19 cellular contexts compared by ENCODE assay signal in genomic region chr15:53588773-53589172, GRCh38.
DNase-seq lines count a peak whose midpoint lies in the region; TF ChIP-seq lines count a peak whose summit lies in the region.
"Had no signal": no experiment of that assay in that cellular context is flagged by ENCODE, and none has a peak within 500 bp of the region (broad histone marks: within the 10 kb centered on the region; RNA-seq: fewer than 3 reads in every experiment).

No MANE protein-coding gene starts in this region.

- H3K4me3 ChIP-seq in astrocyte of the spinal cord (ENCODE audit: low read depth, low read length), result no peak overlapping the region
- H3K4me3 ChIP-seq: BLaER1 treated with 17β-estradiol and CSF1 and Interleukin-3, amounts not matched to agents 10 nM and 100 nM; cardiac muscle cell had no signal

- DNase-seq in HT1080 (ENCODE audit: low read depth), result peak; percentile 90
- peak; percentile 96 for DNase-seq in astrocyte of the spinal cord (ENCODE audit: low read depth, low spot score)
- DNase-seq in iris pigment epithelial cell (ENCODE audit: low read depth), result peak; percentile 48
- peak; percentile 88 for DNase-seq in smooth muscle cell of the brain vasculature (ENCODE audit: low read depth, low spot score)
- no peak for DNase-seq in CD1c-positive myeloid dendritic cell (ENCODE audit: extremely low spot score)
- DNase-seq in stimulated activated naive CD4-positive, alpha-beta T cell (lab: John Stamatoyannopoulos, UW), result no peak
- no peak for DNase-seq in NK-92 treated with Interleukin-12 subunit alpha and Interleukin-12 subunit beta, amount 100 ng/mL, for 24 hours (lab: John Stamatoyannopoulos, UW)
- DNase-seq: activated CD4-positive, alpha-beta T cell treated with anti-CD3 and anti-CD28 coated beads, Interleukin-2, amount 50 U/mL, for 48 hours; activated T-cell treated with anti-CD3 and anti-CD28 coated beads, Interleukin-2, amount 50 U/mL, for 24 hours; DMS153; left colon; NCI-H2107; NCI-H748 treated with DMSO at 0.1 percent for 48 hours; occipital lobe; RPMI8226; stimulated activated CD4-positive, alpha-beta T cell treated with anti-CD3 and anti-CD28 coated beads, Interleukin-4, amount 100 ng/mL, for 24 hours; stimulated activated CD8-positive, alpha-beta memory T cell treated with anti-CD3 and anti-CD28 coated beads, Interleukin-4, amount 100 ng/mL, for 48 hours had no signal

- in situ Hi-C loops in astrocyte of the spinal cord (cut with HindIII; ENCODE audit: low sequenced_read_pairs), result no loop called here

- TF ChIP-seq CTCF in astrocyte of the spinal cord (IDR thresholded peaks at IDR 0.05; ENCODE audit: low read depth, low read length), result no peak

Comparison
In these comparisons a context has a peak if more than half of its experiments do, and no peak if none do; other contexts are left out.
1. DNase-seq: peak in HT1080 (single experiment), astrocyte of the spinal cord (single experiment), iris pigment epithelial cell (single experiment) and smooth muscle cell of the brain vasculature (single experiment); none in CD1c-positive myeloid dendritic cell (single experiment), stimulated activated naive CD4-positive, alpha-beta T cell (0 of 6) and NK-92 treated with Interleukin-12 subunit alpha and Interleukin-12 subunit beta, amount 100 ng/mL, for 24 hours (single experiment).